Comparison of ENCODE assay signal across 2 cellular contexts in the genomic region with DNA sequence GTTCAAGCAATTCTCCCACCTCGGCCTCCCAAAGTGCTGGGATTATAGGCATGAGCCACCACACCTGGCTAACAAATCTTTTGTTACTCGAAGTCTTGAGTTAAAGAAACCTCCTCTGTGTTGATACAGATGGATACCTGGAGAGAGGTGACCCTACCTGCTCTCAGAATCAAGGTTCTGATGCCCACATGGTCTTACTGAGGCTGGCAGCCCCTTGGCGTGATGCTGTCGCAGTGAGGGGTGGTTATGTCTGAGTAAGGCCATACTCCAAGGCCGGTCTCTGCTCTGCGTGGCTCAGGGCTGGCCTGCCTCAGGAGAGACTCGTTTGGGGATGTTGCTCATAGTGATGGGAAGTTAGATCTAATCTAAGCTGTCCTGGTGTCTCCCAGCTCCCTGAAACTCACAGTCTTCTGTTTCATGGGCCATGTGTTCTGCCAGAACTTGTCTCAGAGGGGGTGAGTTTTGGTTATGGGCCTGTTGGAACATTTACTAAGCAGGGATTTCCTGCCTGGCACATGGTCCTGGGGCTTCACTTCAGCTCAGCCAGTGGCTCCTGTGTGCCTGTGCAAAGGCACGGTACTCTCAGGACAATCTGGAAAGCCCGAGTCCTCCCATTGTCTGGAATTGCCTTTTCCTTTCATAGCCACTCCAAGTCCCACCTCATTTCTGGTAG.
TF ChIP-seq lines count a peak whose summit lies in the region.

No MANE protein-coding gene starts in this region.

TF ChIP-seq in IMR-90, 13 proteins besides CTCF, POLR2A, EP300 and RAD21:
- TF ChIP-seq BHLHE40 (IDR thresholded peaks at IDR 0.05; ENCODE audit: low read depth, low read length) (no peak), SMC3 (IDR thresholded peaks at IDR 0.05; ENCODE audit: low read depth, low read length) (no peak), MAFK (IDR thresholded peaks at IDR 0.05; ENCODE audit: low read depth, low read length) (no peak), ELK1 (IDR thresholded peaks at IDR 0.05; ENCODE audit: borderline replicate concordance, low read depth, low read length) (no peak), RCOR1 (IDR thresholded peaks at IDR 0.05; ENCODE audit: insufficient replicate concordance, low read length) (no peak), CEBPB (IDR thresholded peaks at IDR 0.05; ENCODE audit: low read depth, low read length) (no peak), NFE2L2 (IDR thresholded peaks at IDR 0.05; ENCODE audit: low read depth, low read length) (no peak), CHD1 (IDR thresholded peaks at IDR 0.05; ENCODE audit: low read depth, low read length) (no peak), MAZ (IDR thresholded peaks at IDR 0.05; ENCODE audit: borderline replicate concordance, low read depth, low read length) (no peak), FOS (IDR thresholded peaks at IDR 0.05; ENCODE audit: low read depth, low read length) (no peak), RFX5 (IDR thresholded peaks at IDR 0.05; ENCODE audit: low read depth, low read length) (no peak), MXI1 (IDR thresholded peaks at IDR 0.05; ENCODE audit: borderline replicate concordance, low read depth, low read length) (no peak)
- TF ChIP-seq, protein P1, sequence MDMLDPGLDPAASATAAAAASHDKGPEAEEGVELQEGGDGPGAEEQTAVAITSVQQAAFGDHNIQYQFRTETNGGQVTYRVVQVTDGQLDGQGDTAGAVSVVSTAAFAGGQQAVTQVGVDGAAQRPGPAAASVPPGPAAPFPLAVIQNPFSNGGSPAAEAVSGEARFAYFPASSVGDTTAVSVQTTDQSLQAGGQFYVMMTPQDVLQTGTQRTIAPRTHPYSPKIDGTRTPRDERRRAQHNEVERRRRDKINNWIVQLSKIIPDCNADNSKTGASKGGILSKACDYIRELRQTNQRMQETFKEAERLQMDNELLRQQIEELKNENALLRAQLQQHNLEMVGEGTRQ (IDR thresholded peaks at IDR 0.05; ENCODE audit: low read depth, low read length), result no peak
TF ChIP-seq in IMR-90: peak in this region for 0.

TF ChIP-seq in H1, 55 proteins besides CTCF, POLR2A, EP300 and RAD21:
- no peak for TF ChIP-seq TEAD4 (IDR thresholded peaks at IDR 0.05; ENCODE audit: low read depth, low read length)
- no peak for TF ChIP-seq BACH1 (IDR thresholded peaks at IDR 0.05; ENCODE audit: low read length)
- TF ChIP-seq CEBPB (IDR thresholded peaks at IDR 0.05; ENCODE audit: low read depth, low read length), result no peak
- no peak for TF ChIP-seq SIX5 (IDR thresholded peaks at IDR 0.05; ENCODE audit: low read depth, low read length)
- no peak for TF ChIP-seq CHD1 (IDR thresholded peaks at IDR 0.05; ENCODE audit: low read depth, low read length)
- TF ChIP-seq YY1 (IDR thresholded peaks at IDR 0.05; ENCODE audit: low read depth, low read length), result no peak
- no peak for TF ChIP-seq TCF12 (IDR thresholded peaks at IDR 0.05; ENCODE audit: low read depth, low read length)
- TF ChIP-seq SIRT6 (IDR thresholded peaks at IDR 0.05; ENCODE audit: low read length), result no peak
- no peak for TF ChIP-seq SAP30 (IDR thresholded peaks at IDR 0.05; ENCODE audit: insufficient read depth, insufficient replicate concordance, low read length)
- no peak for TF ChIP-seq GTF2F1 (IDR thresholded peaks at IDR 0.05; ENCODE audit: borderline replicate concordance, low read depth, low read length)
- no peak for TF ChIP-seq EZH2 (IDR thresholded peaks at IDR 0.05; ENCODE audit: low read depth, low read length, severe bottlenecking)
